In genomic region chr11:67158241-67158640, GRCh38 we compare ENCODE assay signal across 1 cellular context.
TF ChIP-seq lines count a peak whose summit lies in the region.

No MANE protein-coding gene starts in this region.

TF ChIP-seq in IMR-90, 13 proteins besides CTCF, POLR2A, EP300 and RAD21:
- no peak for TF ChIP-seq NFE2L2 (IDR thresholded peaks at IDR 0.05; ENCODE audit: low read depth, low read length)
- TF ChIP-seq CHD1 (IDR thresholded peaks at IDR 0.05; ENCODE audit: low read depth, low read length) = no peak
- TF ChIP-seq MAFK (IDR thresholded peaks at IDR 0.05; ENCODE audit: low read depth, low read length) = peak; percentile 96
- no peak for TF ChIP-seq CEBPB (IDR thresholded peaks at IDR 0.05; ENCODE audit: low read depth, low read length)
- TF ChIP-seq ELK1 (IDR thresholded peaks at IDR 0.05; ENCODE audit: borderline replicate concordance, low read depth, low read length) = no peak
- no peak for TF ChIP-seq FOS (IDR thresholded peaks at IDR 0.05; ENCODE audit: low read depth, low read length)
- no peak for TF ChIP-seq RFX5 (IDR thresholded peaks at IDR 0.05; ENCODE audit: low read depth, low read length)
- no peak for TF ChIP-seq MXI1 (IDR thresholded peaks at IDR 0.05; ENCODE audit: borderline replicate concordance, low read depth, low read length)
